8 cellular contexts compared by ENCODE assay signal in the genomic region with DNA sequence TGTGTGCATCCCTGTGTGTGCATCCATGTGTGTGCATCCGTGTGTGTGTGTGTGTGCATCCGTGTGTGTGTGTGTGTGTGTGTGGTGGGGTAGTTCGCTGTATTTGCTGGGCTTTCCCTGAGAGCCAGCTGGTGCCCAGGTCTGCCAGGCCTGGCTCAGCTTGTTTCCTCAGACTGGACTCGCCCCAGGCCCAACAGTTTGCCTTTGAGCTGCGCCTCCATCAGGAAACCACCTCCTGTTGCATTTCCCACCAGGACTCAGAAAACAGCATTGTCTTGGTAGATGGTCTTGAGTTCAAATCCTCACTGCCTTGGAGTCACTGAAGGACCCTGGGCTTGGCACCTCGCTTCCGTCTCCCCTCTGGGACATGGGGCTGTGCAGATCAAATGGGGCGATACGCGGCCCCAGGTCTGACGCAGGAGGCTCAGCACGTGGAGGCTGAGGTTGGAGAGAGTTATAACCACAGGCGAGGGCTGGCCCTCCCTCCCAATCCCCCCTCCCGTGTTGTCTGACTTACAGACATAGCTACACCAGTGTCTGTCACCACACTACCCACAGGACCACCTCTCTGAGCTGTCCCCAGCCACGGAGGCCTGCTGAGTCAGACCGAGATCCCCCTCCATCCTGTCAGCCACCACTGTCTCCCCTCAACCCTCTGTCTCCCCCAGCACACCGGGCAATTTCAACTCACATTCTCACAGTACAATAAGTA. TPM values are rescaled to one million over a fixed set of nuclear protein-coding genes. Genes with fewer than 3 reads are reported as not detected.
DNase-seq lines count a peak whose midpoint lies in the region; ATAC-seq, FAIRE-seq and TF ChIP-seq lines count a peak whose summit lies in the region.

No MANE protein-coding gene starts in this region.

- H3K79me2 ChIP-seq in H1 (ENCODE audit: control insufficient read depth in 1 of 2, insufficient read depth in 2 of 2, low read length in 2 of 2): no peaks in the 10 kb centered on the region

- H4K20me1 ChIP-seq in H1 (replicated peaks in 1 of 2; ENCODE audit: control insufficient read depth in 1 of 2, insufficient read depth in 2 of 2, low read length in 2 of 2): peaks cover 2 to 5% of the 10 kb centered on the region in 2 experiments

- no peak overlapping the region for H4K8ac ChIP-seq in H1 (ENCODE audit: extremely low read depth, insufficient read depth, low read length)

- H3K27me3 ChIP-seq in H1 (replicated peaks in 1 of 4; ENCODE audit: control insufficient read depth in 3 of 4, extremely low read depth in 1 of 4, insufficient read depth in 3 of 4, low read length in 3 of 4): no peaks in the 10 kb centered on the region
- H3K27me3 ChIP-seq in BE2C: no peaks in the 10 kb centered on the region
- H3K27me3 ChIP-seq in tibial artery: peaks cover 0 to 12% of the 10 kb centered on the region in 2 donors

- no peak overlapping the region for H3K4me2 ChIP-seq in H1 (ENCODE audit: insufficient read depth in 1 of 2, low read depth in 2 of 2, low read length in 2 of 2)

- no peak for FAIRE-seq in H1 (lab: Jason Lieb, UNC)

- CTCF ChIA-PET in H1 (lab: Charles Lee; ENCODE audit: partially characterized antibody): interaction anchor here (0.6 to 3.8 kb wide), 10 partner anchors 11 to 118 kb away, joined by 3 to 32 read pairs (median 3); partner anchors contain the start of gene NCBP3

- no peak overlapping the region for H3K23ac ChIP-seq in H1 (ENCODE audit: insufficient read length)

- TF ChIP-seq RAD21 in H1 (IDR thresholded peaks at IDR 0.05 in 1 of 2, conservative IDR thresholded peaks at IDR 0.05 in 1 of 2; ENCODE audit: low read depth in 2 of 2, low read length in 2 of 2): no peak

- no peak for TF ChIP-seq EP300 in H1 (IDR thresholded peaks at IDR 0.05; ENCODE audit: borderline replicate concordance in 1 of 2, low read depth in 2 of 2, low read length in 2 of 2)

- H3K27ac Mint-ChIP-seq in stimulated activated naive B cell treated with anti-CD40 and anti-IgM and Interleukin-4, amounts not matched to agents 10 μg/mL and 1 μg/mL and 100 μg/mL, for 72 hours: peak overlapping the region; percentile 62

- no peak overlapping the region for H3K9ac ChIP-seq in H1 (replicated peaks in 1 of 4; ENCODE audit: extremely low read depth in 1 of 4, low read depth in 3 of 4, low read length in 3 of 4)

- intact Hi-C loops in lower leg skin (cut with DNase I; ENCODE audit: low total_unique reads): no loop called here
- intact Hi-C loops in tibial artery (cut with DNase I; ENCODE audit: low total_unique reads): no loop called here

- H3K9me3 ChIP-seq in H1 (ENCODE audit: insufficient read depth in 2 of 2, low read depth in 1 of 2, low read length in 1 of 2) (no peaks in the 10 kb centered on the region), BE2C (no peaks in the 10 kb centered on the region), tibial artery (no peaks in the 10 kb centered on the region)

- no peak for TF ChIP-seq CTCF in GM12865 (IDR thresholded peaks at IDR 0.05; ENCODE audit: insufficient read depth, low read depth, low read length, missing control alignments)
- no peak for TF ChIP-seq CTCF in H1 (IDR thresholded peaks at IDR 0.05; ENCODE audit: control extremely low read depth in 1 of 3, insufficient read depth in 1 of 3, low read depth in 1 of 3, low read length in 3 of 3)
- no peak for TF ChIP-seq CTCF in BE2C (IDR thresholded peaks at IDR 0.05; ENCODE audit: low read depth, low read length)
- TF ChIP-seq CTCF in lower leg skin (IDR thresholded peaks at IDR 0.05): no peak
- no peak for TF ChIP-seq CTCF in tibial artery (IDR thresholded peaks at IDR 0.05)

- no peak overlapping the region for H3K27ac ChIP-seq in H1 (ENCODE audit: low read depth, low read length)
- no peak overlapping the region for H3K27ac ChIP-seq in tibial artery

- no peak overlapping the region for H3K56ac ChIP-seq in H1 (replicated peaks; ENCODE audit: insufficient read length, low read depth, low read length)

- H2BK20ac ChIP-seq in H1 (ENCODE audit: low read length): no peak overlapping the region

- H4K5ac ChIP-seq in H1 (ENCODE audit: insufficient read length, low read depth, low read length): no peak overlapping the region

- no peak overlapping the region for H2AFZ ChIP-seq in H1 (ENCODE audit: low read length)

- H3K36me3 ChIP-seq in H1 (ENCODE audit: control insufficient read depth in 2 of 4, insufficient read depth in 4 of 4, low read length in 3 of 4) (no peaks in the 10 kb centered on the region), BE2C (no peaks in the 10 kb centered on the region), tibial artery (no peaks in the 10 kb centered on the region)

- no peak for TF ChIP-seq POLR2A in H1 (IDR thresholded peaks at IDR 0.05; ENCODE audit: control extremely low read depth in 1 of 2, low read depth in 2 of 2, low read length in 2 of 2)
- no peak for TF ChIP-seq POLR2A in lower leg skin (IDR thresholded peaks at IDR 0.05)

- no peaks in the 10 kb centered on the region for H3K79me1 ChIP-seq in H1 (ENCODE audit: low read depth, low read length)

- H3K36me3 Mint-ChIP-seq in stimulated activated naive B cell treated with anti-CD40 and anti-IgM and Interleukin-4, amounts not matched to agents 10 μg/mL and 1 μg/mL and 100 μg/mL, for 72 hours: peaks cover 2 to 3% of the 10 kb centered on the region in 2 donors

- no peaks in the 10 kb centered on the region for H3K9me3 Mint-ChIP-seq in stimulated activated naive B cell treated with anti-CD40 and anti-IgM and Interleukin-4, amounts not matched to agents 10 μg/mL and 1 μg/mL and 100 μg/mL, for 72 hours

- ATAC-seq in HG02610 (IDR thresholded peaks at IDR 0.05; ENCODE audit: unreplicated experiment): peak; percentile 74
- ATAC-seq in activated CD4-positive, CD25-positive, alpha-beta regulatory T cell treated with anti-CD3 and anti-CD28 coated beads, Interleukin-2, amount 50 U/mL, for 24 hours: peak; percentile 83 to 84
- ATAC-seq in stimulated activated naive B cell treated with anti-CD40 and anti-IgM and Interleukin-4, amounts not matched to agents 10 μg/mL and 1 μg/mL and 100 μg/mL, for 72 hours (replicated peaks): peak; percentile 64 to 77

- H3K4me3 ChIP-seq in GM12865 (ENCODE audit: low read depth, low read length): no peak overlapping the region
- no peak overlapping the region for H3K4me3 ChIP-seq in H1 (ENCODE audit: extremely low read depth in 1 of 4, insufficient read depth in 2 of 4, low read depth in 3 of 4, low read length in 4 of 4)
- no peak overlapping the region for H3K4me3 ChIP-seq in BE2C (ENCODE audit: low read depth, low read length)
- H3K4me3 ChIP-seq in lower leg skin (ENCODE audit: low read depth, poor library complexity, severe bottlenecking): no peak overlapping the region
- no peak overlapping the region for H3K4me3 ChIP-seq in tibial artery

- H3K23me2 ChIP-seq in H1 (ENCODE audit: low read depth, low read length): no peaks in the 10 kb centered on the region

- 92% methylated on average over 17 of the region's 17 CpGs; no CpG with 5 or more reads in 1 of the 2 experiments for WGBS in H1 (ENCODE audit: extremely low coverage in 1 of 2, insufficient coverage in 1 of 2, insufficient read length in 1 of 2, insufficient replicate concordance in 2 of 2, low coverage in 1 of 2, low lambda C conversion rate in 2 of 2, missing lambda C conversion rate in 1 of 2), 2 experiments
- 80 to 83% methylated on average over 17 of the region's 17 CpGs for WGBS in lower leg skin, 2 donors

- peak overlapping the region; percentile 13; the same call in 1 of the 2 replicates for H2AK5ac ChIP-seq in H1 (ENCODE audit: low read depth, low read length)

- H2BK15ac ChIP-seq in H1 (ENCODE audit: low read length): no peak overlapping the region

- no peak overlapping the region for H3K14ac ChIP-seq in H1 (ENCODE audit: insufficient read length)

- H2BK12ac ChIP-seq in H1 (ENCODE audit: low read depth, low read length): peak overlapping the region; percentile 20; the same call in 1 of the 2 replicates

- H4K91ac ChIP-seq in H1 (replicated peaks; ENCODE audit: insufficient read length, low read length): no peak overlapping the region

- H2BK5ac ChIP-seq in H1 (ENCODE audit: low read depth, low read length): peak overlapping the region; percentile 18; the same call in 1 of the 2 replicates

- peak; percentile 96 for DNase-seq in GM12865 (ENCODE audit: low read depth)
- no peak for DNase-seq in H1 (ENCODE audit: low read depth in 1 of 2, low spot score in 2 of 2)
- DNase-seq in stimulated activated naive B cell treated with anti-CD40 and anti-IgM and Interleukin-4, amounts not matched to agents 10 μg/mL and 1 μg/mL and 100 μg/mL, for 72 hours: peak; percentile 50
- DNase-seq in BE2C: no peak
- DNase-seq in lower leg skin (ENCODE audit: low spot score in 2 of 2): no peak
- no peak for DNase-seq in tibial artery

- H3K4me1 ChIP-seq in H1 (replicated peaks in 1 of 4; ENCODE audit: control insufficient read depth in 3 of 4, insufficient read depth in 4 of 4, low read length in 3 of 4) (no peaks in the 10 kb centered on the region; a peak in 1 of 7 replicates), BE2C (no peaks in the 10 kb centered on the region), tibial artery (no peaks in the 10 kb centered on the region)

- peaks cover 0 to 4% of the 10 kb centered on the region in 2 donors for H3K27me3 Mint-ChIP-seq in stimulated activated naive B cell treated with anti-CD40 and anti-IgM and Interleukin-4, amounts not matched to agents 10 μg/mL and 1 μg/mL and 100 μg/mL, for 72 hours

- POLR2A ChIA-PET in H1 (lab: Charles Lee; ENCODE audit: partially characterized antibody): interaction anchor here (0.7 to 1.0 kb wide), 3 partner anchors 49 to 234 kb away, joined by 3 to 4 read pairs (median 3); no protein-coding TSS in a partner anchor

- no peak overlapping the region for H3K18ac ChIP-seq in H1 (ENCODE audit: extremely low read depth, low read length)

- H3K4me3 Mint-ChIP-seq in stimulated activated naive B cell treated with anti-CD40 and anti-IgM and Interleukin-4, amounts not matched to agents 10 μg/mL and 1 μg/mL and 100 μg/mL, for 72 hours: no peak overlapping the region

- no peak overlapping the region for H2BK120ac ChIP-seq in H1 (replicated peaks; ENCODE audit: low read depth, low read length)

- peaks cover 19 to 41% of the 10 kb centered on the region in 2 donors for H3K4me1 Mint-ChIP-seq in stimulated activated naive B cell treated with anti-CD40 and anti-IgM and Interleukin-4, amounts not matched to agents 10 μg/mL and 1 μg/mL and 100 μg/mL, for 72 hours

- H3K4ac ChIP-seq in H1 (replicated peaks; ENCODE audit: insufficient read length, low read depth, low read length): no peak overlapping the region

RNA-seq across cellular contexts. Expression of gene ITGAE, which starts 4.7 kb away (rescaled TPM):
- 23.2 and 24.5 TPM in 2 replicates for total RNA-seq in H1 (2021; fragmentation: NEBNext Ultra II Directional; extraction: Animal tissue kit (Norgen Biotek cat#: 25700))
- 25.5 and 43.1 TPM in 2 replicates for polyA plus RNA-seq in H1 (2011; rRNA removed)
- polyA plus RNA-seq in H1 (2011; cell fraction: cytosol; rRNA removed): 45.3 TPM
- 16.3 TPM for polyA plus RNA-seq in H1 (2011; cell fraction: nucleus; rRNA removed)
- polyA plus RNA-seq in H1 (2012, experiment 1 of 2): 27.5 to 44.4 TPM (median 35.7 TPM) in 4 replicates
- polyA plus RNA-seq in H1 (2012, experiment 2 of 2): 28.9 TPM
- polyA plus RNA-seq in H1 (2013, experiment 1 of 2): 35.8 TPM
- polyA plus RNA-seq in H1 (2013, experiment 2 of 2): 35.5 TPM
- polyA minus RNA-seq in H1 (2011; rRNA and poly(A)+ RNA removed): 7.4 and 9.9 TPM in 2 replicates
- polyA minus RNA-seq in H1 (2011; cell fraction: cytosol; rRNA and poly(A)+ RNA removed): 5.1 TPM
- polyA minus RNA-seq in H1 (2011; cell fraction: nucleus; rRNA and poly(A)+ RNA removed): 15.9 TPM
- polyA plus RNA-seq in BE2C (2012; ENCODE audit: insufficient read depth, insufficient read length, low read depth): 26.4 TPM
- 10 to 100 TPM in 2 of 4 donors, 1 to 10 TPM in 2; 8.3 to 13.9 (median 9.6) TPM for total RNA-seq in lower leg skin

RNA-seq across cellular contexts. Expression of gene NCBP3, which starts 49.8 kb away (rescaled TPM):
- 46.1 and 47.9 TPM in 2 replicates for total RNA-seq in H1 (2021; fragmentation: NEBNext Ultra II Directional; extraction: Animal tissue kit (Norgen Biotek cat#: 25700))
- 16.5 and 19.6 TPM in 2 replicates for polyA plus RNA-seq in H1 (2011; rRNA removed)
- 32.0 TPM for polyA plus RNA-seq in H1 (2011; cell fraction: cytosol; rRNA removed)
- polyA plus RNA-seq in H1 (2011; cell fraction: nucleus; rRNA removed): 22.5 TPM
- 30.6 to 59.0 TPM (median 33.4 TPM) in 4 replicates for polyA plus RNA-seq in H1 (2012, experiment 1 of 2)
- 4.8 TPM for polyA plus RNA-seq in H1 (2012, experiment 2 of 2)
- 35.0 TPM for polyA plus RNA-seq in H1 (2013, experiment 1 of 2)
- polyA plus RNA-seq in H1 (2013, experiment 2 of 2): 30.6 TPM
- 17.6 and 18.9 TPM in 2 replicates for polyA minus RNA-seq in H1 (2011; rRNA and poly(A)+ RNA removed)
- polyA minus RNA-seq in H1 (2011; cell fraction: cytosol; rRNA and poly(A)+ RNA removed): 8.6 TPM
- 30.1 TPM for polyA minus RNA-seq in H1 (2011; cell fraction: nucleus; rRNA and poly(A)+ RNA removed)
- 13.3 TPM for polyA plus RNA-seq in BE2C (2012; ENCODE audit: insufficient read depth, insufficient read length, low read depth)
- 10 to 100 TPM; 21.6 to 24.4 (median 23.3) TPM for total RNA-seq in lower leg skin

Comparison
In these comparisons a context has a peak if more than half of its experiments do, and no peak if none do; other contexts are left out.
1. DNase-seq: peak in GM12865 (single experiment) and stimulated activated naive B cell treated with anti-CD40 and anti-IgM and Interleukin-4, amounts not matched to agents 10 μg/mL and 1 μg/mL and 100 μg/mL, for 72 hours (single experiment); none in H1 (0 of 2), BE2C (single experiment), lower leg skin (0 of 2) and tibial artery (0 of 2).
2. Peak in every context shown above with its lines, with median percentiles within 50 percentile points of each other: ATAC-seq.